29 cellular contexts compared by ENCODE assay signal in the genomic region with DNA sequence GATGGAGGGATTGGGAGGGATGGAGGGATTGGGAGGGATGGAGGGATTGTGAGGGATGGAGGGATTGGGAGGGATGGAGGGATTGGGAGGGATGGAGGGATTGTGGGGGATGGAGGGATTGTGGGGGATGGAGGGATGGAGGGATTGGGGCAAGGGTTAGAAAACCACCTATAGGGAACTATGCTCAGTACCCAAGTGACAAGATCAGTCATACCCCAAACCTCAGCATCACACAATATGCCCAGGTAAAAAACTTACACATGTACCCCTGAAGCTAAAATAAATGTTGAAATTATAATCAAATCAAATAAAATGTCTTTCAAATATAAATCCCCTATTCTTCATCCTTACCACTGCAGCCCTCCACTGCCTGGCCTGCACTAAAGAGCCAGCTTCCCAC.
"Had no signal": no experiment of that assay in that cellular context is flagged by ENCODE, and none has a peak within 500 bp of the region (broad histone marks: within the 10 kb centered on the region; RNA-seq: fewer than 3 reads in every experiment).

No MANE protein-coding gene starts in this region.

- H3K9me3 ChIP-seq: stomach, suprapubic skin, testis, thoracic aorta, thyroid gland, tibial artery, tibial nerve, transverse colon, upper lobe of left lung, upper lobe of right lung, uterus, vagina had no signal

- DNase-seq: stimulated activated CD4-positive, alpha-beta T cell treated with anti-CD3 and anti-CD28 coated beads, Interleukin-2, amount 100 ng/mL, for 48 hours; stimulated activated CD4-positive, alpha-beta T cell treated with anti-CD3 and anti-CD28 coated beads, Interleukin-4, amount 100 ng/mL, for 1 hour; stimulated activated CD4-positive, alpha-beta T cell treated with anti-CD3 and anti-CD28 coated beads, Interleukin-4, amount 100 ng/mL, for 24 hours; stimulated activated CD4-positive, alpha-beta T cell treated with anti-CD3 and anti-CD28 coated beads, Interleukin-4, amount 100 ng/mL, for 4 hours; stimulated activated CD8-positive, alpha-beta memory T cell treated with anti-CD3 and anti-CD28 coated beads, Interleukin-4, amount 100 ng/mL, for 48 hours; stimulated activated naive B cell treated with anti-CD40 and anti-IgM and Interleukin-4, amounts not matched to agents 10 μg/mL and 1 μg/mL and 100 μg/mL, for 72 hours; stimulated activated naive CD4-positive, alpha-beta T cell; stimulated activated naive CD4-positive, alpha-beta T cell treated with Interleukin-2 at 50 U/mL for 16 hours; stimulated activated naive CD8-positive, alpha-beta T cell treated with anti-CD3 and anti-CD28 coated beads, Interleukin-15, amount 100 ng/mL, for 72 hours; stimulated activated naive CD8-positive, alpha-beta T cell treated with anti-CD3 and anti-CD28 coated beads, Interleukin-15, Interleukin-2, amounts not matched to agents 100 U/mL and 50 U/mL, for 24 hours; stomach; substantia nigra; testis; thyroid gland; tibial artery; transverse colon; trophoblast cell; upper lobe of left lung; upper lobe of right lung; uterus had no signal

- H3K4me3 Mint-ChIP-seq: stimulated activated effector memory CD8-positive, alpha-beta T cell treated with anti-CD3 and anti-CD28 coated beads, Interleukin-12 subunit alpha, Interleukin-12 subunit beta, amount 100 ng/mL, for 72 hours; stimulated activated memory B cell treated with anti-CD40 and anti-IgM and Interleukin-4, amounts not matched to agents 10 μg/mL and 1 μg/mL and 100 μg/mL, for 72 hours; stimulated activated naive B cell treated with anti-CD40 and anti-IgM and Interleukin-4, amounts not matched to agents 10 μg/mL and 1 μg/mL and 100 μg/mL, for 72 hours; stimulated activated naive CD8-positive, alpha-beta T cell treated with anti-CD3 and anti-CD28 coated beads, Interleukin-15, amount 100 ng/mL, for 72 hours; stimulated activated naive CD8-positive, alpha-beta T cell treated with anti-CD3 and anti-CD28 coated beads, Interleukin-15, Interleukin-2, amounts not matched to agents 100 ng/mL and 50 ng/mL, for 24 hours; type B pancreatic cell had no signal

- H3K9me3 Mint-ChIP-seq: stimulated activated effector memory CD8-positive, alpha-beta T cell treated with anti-CD3 and anti-CD28 coated beads, Interleukin-12 subunit alpha, Interleukin-12 subunit beta, amount 100 ng/mL, for 72 hours; stimulated activated memory B cell treated with anti-CD40 and anti-IgM and Interleukin-4, amounts not matched to agents 10 μg/mL and 1 μg/mL and 100 μg/mL, for 72 hours; stimulated activated naive CD8-positive, alpha-beta T cell treated with anti-CD3 and anti-CD28 coated beads, Interleukin-15, amount 100 ng/mL, for 72 hours; stimulated activated naive CD8-positive, alpha-beta T cell treated with anti-CD3 and anti-CD28 coated beads, Interleukin-15, Interleukin-2, amounts not matched to agents 100 ng/mL and 50 ng/mL, for 24 hours; type B pancreatic cell had no signal

- H3K4me3 ChIP-seq: stomach, suprapubic skin, testis, thoracic aorta, thyroid gland, tibial artery, tibial nerve, transverse colon, upper lobe of left lung, upper lobe of right lung, uterus, vagina had no signal

- H3K27me3 ChIP-seq: stomach, suprapubic skin, testis, thyroid gland, tibial artery, tibial nerve, transverse colon, upper lobe of left lung, upper lobe of right lung, uterus, vagina had no signal

- H3K4me1 ChIP-seq: stomach, suprapubic skin, testis, thyroid gland, tibial artery, tibial nerve, transverse colon, upper lobe of left lung, upper lobe of right lung, uterus, vagina had no signal

- H3K27ac Mint-ChIP-seq: stimulated activated effector memory CD8-positive, alpha-beta T cell treated with anti-CD3 and anti-CD28 coated beads, Interleukin-12 subunit alpha, Interleukin-12 subunit beta, amount 100 ng/mL, for 72 hours; stimulated activated memory B cell treated with anti-CD40 and anti-IgM and Interleukin-4, amounts not matched to agents 10 μg/mL and 1 μg/mL and 100 μg/mL, for 72 hours; stimulated activated naive B cell treated with anti-CD40 and anti-IgM and Interleukin-4, amounts not matched to agents 10 μg/mL and 1 μg/mL and 100 μg/mL, for 72 hours; stimulated activated naive CD8-positive, alpha-beta T cell treated with anti-CD3 and anti-CD28 coated beads, Interleukin-15, amount 100 ng/mL, for 72 hours; stimulated activated naive CD8-positive, alpha-beta T cell treated with anti-CD3 and anti-CD28 coated beads, Interleukin-15, Interleukin-2, amounts not matched to agents 100 ng/mL and 50 ng/mL, for 24 hours; type B pancreatic cell had no signal

- H3K36me3 ChIP-seq: stomach, suprapubic skin, thoracic aorta, thyroid gland, tibial artery, tibial nerve, transverse colon, upper lobe of left lung, upper lobe of right lung, uterus, vagina had no signal

- H3K27me3 Mint-ChIP-seq: stimulated activated memory B cell treated with anti-CD40 and anti-IgM and Interleukin-4, amounts not matched to agents 10 μg/mL and 1 μg/mL and 100 μg/mL, for 72 hours; stimulated activated naive B cell treated with anti-CD40 and anti-IgM and Interleukin-4, amounts not matched to agents 10 μg/mL and 1 μg/mL and 100 μg/mL, for 72 hours; stimulated activated naive CD8-positive, alpha-beta T cell treated with anti-CD3 and anti-CD28 coated beads, Interleukin-15, amount 100 ng/mL, for 72 hours; stimulated activated naive CD8-positive, alpha-beta T cell treated with anti-CD3 and anti-CD28 coated beads, Interleukin-15, Interleukin-2, amounts not matched to agents 100 ng/mL and 50 ng/mL, for 24 hours; type B pancreatic cell had no signal

- FAIRE-seq: urothelium cell line had no signal

- ATAC-seq: stimulated activated effector memory CD8-positive, alpha-beta T cell treated with anti-CD3 and anti-CD28 coated beads, Interleukin-12 subunit alpha, Interleukin-12 subunit beta, amount 100 ng/mL, for 72 hours; stimulated activated memory B cell treated with anti-CD40 and anti-IgM and Interleukin-4, amounts not matched to agents 10 μg/mL and 1 μg/mL and 100 μg/mL, for 72 hours; stimulated activated naive B cell treated with anti-CD40 and anti-IgM and Interleukin-4, amounts not matched to agents 10 μg/mL and 1 μg/mL and 100 μg/mL, for 72 hours; stimulated activated naive CD8-positive, alpha-beta T cell treated with anti-CD3 and anti-CD28 coated beads, Interleukin-15, amount 100 ng/mL, for 72 hours; stimulated activated naive CD8-positive, alpha-beta T cell treated with anti-CD3 and anti-CD28 coated beads, Interleukin-15, Interleukin-2, amounts not matched to agents 100 U/mL and 50 U/mL, for 24 hours; upper lobe of right lung had no signal

- H3K4me1 Mint-ChIP-seq: stimulated activated effector memory CD8-positive, alpha-beta T cell treated with anti-CD3 and anti-CD28 coated beads, Interleukin-12 subunit alpha, Interleukin-12 subunit beta, amount 100 ng/mL, for 72 hours; stimulated activated naive CD8-positive, alpha-beta T cell treated with anti-CD3 and anti-CD28 coated beads, Interleukin-15, amount 100 ng/mL, for 72 hours had no signal

- H3K27ac ChIP-seq: stomach, suprapubic skin, testis, thoracic aorta, thyroid gland, tibial artery, tibial nerve, transverse colon, upper lobe of left lung, upper lobe of right lung, uterus, vagina had no signal
